ENCODE assay signal across 26 cellular contexts in the genomic region with DNA sequence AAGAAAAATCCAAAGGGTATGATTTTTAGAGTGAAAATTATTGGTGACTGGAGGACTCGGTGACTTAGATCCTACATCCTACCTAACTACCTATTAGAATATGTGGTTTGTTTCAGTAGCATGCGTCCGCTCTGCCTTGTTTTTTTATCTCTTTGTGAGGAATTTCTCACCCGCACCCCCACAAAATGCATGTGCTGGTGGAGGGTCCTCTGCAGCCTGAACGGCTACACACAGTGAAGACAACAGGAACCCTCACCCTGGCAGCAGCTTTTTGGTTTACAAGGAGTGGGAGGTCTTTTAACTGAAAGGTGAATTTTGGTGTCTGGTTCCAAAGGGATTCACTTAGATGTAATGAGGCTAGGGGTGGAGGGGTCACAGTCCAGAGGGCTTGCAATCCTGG.
"Had no signal": no experiment of that assay in that cellular context is flagged by ENCODE, and none has a peak within 500 bp of the region (broad histone marks: within the 10 kb centered on the region; RNA-seq: fewer than 3 reads in every experiment).

No MANE protein-coding gene starts in this region.

- DNase-seq: IMR-90, Karpas-422, KG1, MG63, NCI-H1092, NCI-H1105 treated with DMSO at 0.1 percent for 48 hours, NCI-H1417 treated with DMSO at 0.1 percent for 48 hours, NCI-H146, NCI-H1694 treated with DMSO at 0.1 percent for 48 hours, NCI-H1930, NCI-H2081, NCI-H2107, NCI-H226, NCI-H446, NCI-H510A, NCI-H524 treated with DMSO at 0.1 percent for 48 hours, NCI-H69, NCI-H774, Right ventricle myocardium superior, RPMI8226, SIG-M5 had no signal

- FAIRE-seq: HTR-8/SVneo, RCC 7860 had no signal

- H3K9me3 ChIP-seq: MG63, SJSA1 had no signal

- H3K27ac ChIP-seq: HL-60, SJSA1, SK-N-MC had no signal

- H3K4me3 ChIP-seq: MG63, SJSA1, SK-N-MC had no signal

- H3K4me1 ChIP-seq: SJSA1 had no signal

- H3K36me3 ChIP-seq: MG63, SJSA1 had no signal

- H3K27me3 ChIP-seq: MG63, SJSA1 had no signal
